In genomic region chr2:131684631-131685315, GRCh38 we compare ENCODE assay signal across 8 cellular contexts.
DNase-seq lines count a peak whose midpoint lies in the region; TF ChIP-seq lines count a peak whose summit lies in the region.
"Not testable (repeated sequence)": the region's sequence is repeated elsewhere in the genome, so short reads cannot be mapped to it uniquely, and the experiment has no call there.

No MANE protein-coding gene starts in this region.

- H4K20me1 ChIP-seq in OCI-LY1 (ENCODE audit: insufficient read depth, low read length); fibroblast of lung (ENCODE audit: control insufficient read depth, extremely low read depth, insufficient read depth, low read length): not testable (repeated sequence)

- H3K4me3 ChIP-seq in OCI-LY1 (ENCODE audit: low read depth, low read length, poor library complexity, severe bottlenecking), result peak overlapping the region; percentile 65
- H3K4me3 ChIP-seq in fibroblast of lung (replicated peaks in 1 of 4; ENCODE audit: control extremely low read depth in 1 of 4, insufficient read depth in 1 of 4, low read depth in 3 of 4, low read length in 4 of 4), result peak overlapping the region; percentile 26 to 78 (median 36)
- H3K4me3 ChIP-seq in skeletal muscle satellite cell (ENCODE audit: low read length), result peak overlapping the region; percentile 83

- peak overlapping the region; percentile 39; the same call in 1 of the 2 replicates for H3K9ac ChIP-seq in OCI-LY1 (ENCODE audit: low read length)
- not testable (repeated sequence) for H3K9ac ChIP-seq in fibroblast of lung (ENCODE audit: insufficient read depth, low read length)
- H3K9ac ChIP-seq in skeletal muscle satellite cell (ENCODE audit: low read depth, low read length), result peak overlapping the region; percentile 89

- not testable (repeated sequence) for H3K9me3 ChIP-seq in OCI-LY1 (ENCODE audit: low read length); fibroblast of lung (ENCODE audit: control insufficient read depth, insufficient read depth, low read depth, low read length); skeletal muscle satellite cell (replicated peaks; ENCODE audit: low read length)

- peaks cover 47% of the 10 kb centered on the region for H3K4me1 ChIP-seq in OCI-LY1 (ENCODE audit: insufficient read depth, low read length, severe bottlenecking)
- H3K4me1 ChIP-seq in fibroblast of lung (ENCODE audit: control insufficient read depth, extremely low read depth, insufficient read depth, low read length), result not testable (repeated sequence)
- H3K4me1 ChIP-seq in skeletal muscle satellite cell (ENCODE audit: control insufficient read depth, insufficient read depth, low read length), result peaks cover 38% of the 10 kb centered on the region

- not testable (repeated sequence) for H3K27me3 Mint-ChIP-seq in activated T-cell treated with anti-CD3 and anti-CD28 coated beads, Interleukin-2, amount 50 U/mL, for 24 hours; mesothelial cell of epicardium (ENCODE audit: low read depth)
- peaks cover 14% of the 10 kb centered on the region for H3K27me3 Mint-ChIP-seq in brain

- H3K27ac ChIP-seq in OCI-LY1 (ENCODE audit: low read depth, low read length, poor library complexity, severe bottlenecking) (peak overlapping the region; percentile 14), fibroblast of lung (ENCODE audit: insufficient read depth, low read length) (peak overlapping the region; percentile 59)

- H3K9me3 Mint-ChIP-seq in activated T-cell treated with anti-CD3 and anti-CD28 coated beads, Interleukin-2, amount 50 U/mL, for 24 hours; mesothelial cell of epicardium: not testable (repeated sequence)
- H3K9me3 Mint-ChIP-seq in brain, result peaks cover 0 to 21% (median under 1%) of the 10 kb centered on the region in 5 experiments

- peak; percentile 4 for DNase-seq in AG08395 (ENCODE audit: low spot score)
- DNase-seq in GM04504 (ENCODE audit: low read depth), result peak; percentile 44
- DNase-seq in activated T-cell treated with anti-CD3 and anti-CD28 coated beads, Interleukin-2, amount 50 U/mL, for 24 hours; mesothelial cell of epicardium (ENCODE audit: low spot score in 2 of 2, unreplicated experiment in 2 of 2): not testable (repeated sequence)
- peak; percentile 59 to 83 for DNase-seq in fibroblast of lung (ENCODE audit: low read depth in 2 of 2)

- not testable (repeated sequence) for H3K79me2 ChIP-seq in OCI-LY1 (ENCODE audit: insufficient read depth, low read length); fibroblast of lung (ENCODE audit: control insufficient read depth, insufficient read depth, low read length)

- not testable (repeated sequence) for TF ChIP-seq CTCF in OCI-LY1 (IDR thresholded peaks at IDR 0.05; ENCODE audit: low read length); brain (conservative IDR thresholded peaks at IDR 0.05); fibroblast of lung (conservative IDR thresholded peaks at IDR 0.05 in 1 of 2, IDR thresholded peaks at IDR 0.05 in 1 of 2; ENCODE audit: low read depth in 1 of 2, low read length in 2 of 2); mesothelial cell of epicardium (IDR thresholded peaks at IDR 0.05; ENCODE audit: unreplicated experiment)

- H3K27me3 ChIP-seq in OCI-LY1 (ENCODE audit: insufficient read depth, low read length); fibroblast of lung (ENCODE audit: control insufficient read depth, insufficient read depth, low read length); skeletal muscle satellite cell (ENCODE audit: control insufficient read depth, insufficient read depth, low read length): not testable (repeated sequence)

- peaks cover 49% of the 10 kb centered on the region for H3K4me1 Mint-ChIP-seq in activated T-cell treated with anti-CD3 and anti-CD28 coated beads, Interleukin-2, amount 50 U/mL, for 24 hours (ENCODE audit: low read depth)
- H3K4me1 Mint-ChIP-seq in brain (peaks cover 54% of the 10 kb centered on the region), mesothelial cell of epicardium (peaks cover 36% of the 10 kb centered on the region)

- H3K9me2 ChIP-seq in OCI-LY1 (ENCODE audit: low read depth, low read length), result not testable (repeated sequence)

- H3K36me3 ChIP-seq in OCI-LY1 (ENCODE audit: insufficient read depth, low read length); fibroblast of lung (ENCODE audit: control insufficient read depth, insufficient read depth, low read length): not testable (repeated sequence)
- H3K36me3 ChIP-seq in skeletal muscle satellite cell (ENCODE audit: insufficient read depth, low read length), result peaks cover 16% of the 10 kb centered on the region

- not testable (repeated sequence) for H2AFZ ChIP-seq in OCI-LY1 (ENCODE audit: low read length); fibroblast of lung (ENCODE audit: low read length)

- peak overlapping the region; percentile 90 for H3K4me3 Mint-ChIP-seq in activated T-cell treated with anti-CD3 and anti-CD28 coated beads, Interleukin-2, amount 50 U/mL, for 24 hours
- peak overlapping the region; percentile 92 to 99 (median 96) for H3K4me3 Mint-ChIP-seq in brain
- H3K4me3 Mint-ChIP-seq in mesothelial cell of epicardium, result not testable (repeated sequence)

- peak overlapping the region; percentile 59 for H3K4me2 ChIP-seq in OCI-LY1 (ENCODE audit: low read length)
- H3K4me2 ChIP-seq in fibroblast of lung (ENCODE audit: extremely low read depth, insufficient read depth, low read length), result peak overlapping the region; percentile 75
- H3K4me2 ChIP-seq in skeletal muscle satellite cell (ENCODE audit: low read length), result peak overlapping the region; percentile 91

- H3F3A ChIP-seq in OCI-LY1 (ENCODE audit: insufficient read depth, low read length), result not testable (repeated sequence)

- peak overlapping the region; percentile 57 for H3K27ac Mint-ChIP-seq in activated T-cell treated with anti-CD3 and anti-CD28 coated beads, Interleukin-2, amount 50 U/mL, for 24 hours
- peak overlapping the region in 2 of 5 experiments; percentile 10 to 80 for H3K27ac Mint-ChIP-seq in brain
- peak overlapping the region; percentile 73 for H3K27ac Mint-ChIP-seq in mesothelial cell of epicardium

- peaks cover 61% of the 10 kb centered on the region for H3K36me3 Mint-ChIP-seq in activated T-cell treated with anti-CD3 and anti-CD28 coated beads, Interleukin-2, amount 50 U/mL, for 24 hours (ENCODE audit: low read depth)
- H3K36me3 Mint-ChIP-seq in brain (peaks cover 54% of the 10 kb centered on the region), mesothelial cell of epicardium (peaks cover 24% of the 10 kb centered on the region)
